Comparison of ENCODE assay signal across 1 cellular context in the genomic region with DNA sequence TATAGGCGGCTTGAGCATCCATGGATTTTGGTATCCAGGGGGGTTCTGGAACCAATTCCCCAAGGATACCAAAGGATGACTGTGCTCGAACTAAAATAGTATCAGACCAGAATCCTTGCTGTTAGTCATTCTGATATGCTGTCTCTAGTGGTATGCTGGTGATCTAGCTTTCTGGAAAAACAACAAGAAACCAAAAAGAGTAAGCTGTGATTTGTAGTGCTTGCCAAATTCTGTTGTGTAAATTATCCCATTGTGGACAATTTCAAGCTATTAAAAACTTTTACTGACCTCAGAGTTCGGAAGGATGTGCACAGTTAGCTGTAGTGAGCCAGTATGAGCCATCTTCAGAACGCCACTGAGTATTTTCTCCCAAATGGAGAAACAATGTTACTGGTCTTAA.
A peak's percentile ranks its signal among the peaks of the same experiment; 100 is the strongest.
TF ChIP-seq lines count a peak whose summit lies in the region.

No MANE protein-coding gene starts in this region.

TF ChIP-seq in IMR-90, 13 proteins besides CTCF, POLR2A, EP300 and RAD21:
- TF ChIP-seq, protein P1, sequence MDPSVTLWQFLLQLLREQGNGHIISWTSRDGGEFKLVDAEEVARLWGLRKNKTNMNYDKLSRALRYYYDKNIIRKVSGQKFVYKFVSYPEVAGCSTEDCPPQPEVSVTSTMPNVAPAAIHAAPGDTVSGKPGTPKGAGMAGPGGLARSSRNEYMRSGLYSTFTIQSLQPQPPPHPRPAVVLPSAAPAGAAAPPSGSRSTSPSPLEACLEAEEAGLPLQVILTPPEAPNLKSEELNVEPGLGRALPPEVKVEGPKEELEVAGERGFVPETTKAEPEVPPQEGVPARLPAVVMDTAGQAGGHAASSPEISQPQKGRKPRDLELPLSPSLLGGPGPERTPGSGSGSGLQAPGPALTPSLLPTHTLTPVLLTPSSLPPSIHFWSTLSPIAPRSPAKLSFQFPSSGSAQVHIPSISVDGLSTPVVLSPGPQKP (IDR thresholded peaks at IDR 0.05; ENCODE audit: borderline replicate concordance, low read depth, low read length): no peak
- no peak for TF ChIP-seq CHD1 (IDR thresholded peaks at IDR 0.05; ENCODE audit: low read depth, low read length)
- TF ChIP-seq MXI1 (IDR thresholded peaks at IDR 0.05; ENCODE audit: borderline replicate concordance, low read depth, low read length): no peak
- no peak for TF ChIP-seq MAZ (IDR thresholded peaks at IDR 0.05; ENCODE audit: borderline replicate concordance, low read depth, low read length)
- TF ChIP-seq NFE2L2 (IDR thresholded peaks at IDR 0.05; ENCODE audit: low read depth, low read length): peak; percentile 54; the same call in 1 of the 2 replicates
- no peak for TF ChIP-seq RFX5 (IDR thresholded peaks at IDR 0.05; ENCODE audit: low read depth, low read length)
- TF ChIP-seq SMC3 (IDR thresholded peaks at IDR 0.05; ENCODE audit: low read depth, low read length): no peak
- no peak for TF ChIP-seq RCOR1 (IDR thresholded peaks at IDR 0.05; ENCODE audit: insufficient replicate concordance, low read length)
- TF ChIP-seq, protein P2, sequence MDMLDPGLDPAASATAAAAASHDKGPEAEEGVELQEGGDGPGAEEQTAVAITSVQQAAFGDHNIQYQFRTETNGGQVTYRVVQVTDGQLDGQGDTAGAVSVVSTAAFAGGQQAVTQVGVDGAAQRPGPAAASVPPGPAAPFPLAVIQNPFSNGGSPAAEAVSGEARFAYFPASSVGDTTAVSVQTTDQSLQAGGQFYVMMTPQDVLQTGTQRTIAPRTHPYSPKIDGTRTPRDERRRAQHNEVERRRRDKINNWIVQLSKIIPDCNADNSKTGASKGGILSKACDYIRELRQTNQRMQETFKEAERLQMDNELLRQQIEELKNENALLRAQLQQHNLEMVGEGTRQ (IDR thresholded peaks at IDR 0.05; ENCODE audit: low read depth, low read length): no peak
- no peak for TF ChIP-seq CEBPB (IDR thresholded peaks at IDR 0.05; ENCODE audit: low read depth, low read length)
- TF ChIP-seq FOS (IDR thresholded peaks at IDR 0.05; ENCODE audit: low read depth, low read length): 0 out of 2 replicates have a peak, but pooled peaks have one; percentile 37
- TF ChIP-seq MAFK (IDR thresholded peaks at IDR 0.05; ENCODE audit: low read depth, low read length): 0 out of 2 replicates have a peak, but pooled peaks have one; percentile 8
- TF ChIP-seq BHLHE40 (IDR thresholded peaks at IDR 0.05; ENCODE audit: low read depth, low read length): no peak
